ENCODE assay signal across 19 cellular contexts in the genomic region with DNA sequence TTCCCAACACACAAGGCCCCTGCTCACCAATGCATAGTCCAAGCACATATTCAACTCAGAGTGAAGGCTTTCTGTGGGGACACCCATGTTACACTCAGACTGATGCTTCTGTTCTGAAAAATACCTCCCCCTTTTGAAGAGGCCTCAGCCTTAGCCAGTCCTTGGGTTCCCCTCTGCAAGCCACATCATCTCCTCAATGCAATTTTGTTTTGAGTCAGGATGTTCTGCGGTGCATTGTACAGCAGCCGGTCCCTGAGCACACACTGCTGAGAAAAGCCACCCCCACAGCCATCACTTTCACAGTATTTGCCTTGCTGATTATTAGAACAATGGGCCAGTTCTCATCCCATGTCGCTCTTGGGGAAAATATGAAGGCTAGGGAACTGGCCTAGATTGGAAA.
DNase-seq lines count a peak whose midpoint lies in the region; ATAC-seq, FAIRE-seq and TF ChIP-seq lines count a peak whose summit lies in the region.
"Had no signal": no experiment of that assay in that cellular context is flagged by ENCODE, and none has a peak within 500 bp of the region (broad histone marks: within the 10 kb centered on the region; RNA-seq: fewer than 3 reads in every experiment).

No MANE protein-coding gene starts in this region.

- no peak for TF ChIP-seq CTCF in GM12878 (IDR thresholded peaks at IDR 0.05 in 2 of 3, conservative IDR thresholded peaks at IDR 0.05 in 1 of 3; ENCODE audit: control insufficient read depth in 2 of 3, extremely low read depth in 1 of 3, insufficient read depth in 1 of 3, low read depth in 3 of 3, low read length in 3 of 3)
- TF ChIP-seq CTCF in right lobe of liver (IDR thresholded peaks at IDR 0.05): no peak
- TF ChIP-seq CTCF in omental fat pad (IDR thresholded peaks at IDR 0.05): no peak

- no peaks in the 10 kb centered on the region; the same call in 2 of the 3 replicates for H3K9me3 ChIP-seq in GM12878 (replicated peaks; ENCODE audit: control insufficient read depth, insufficient read depth, low read length)
- H3K9me3 ChIP-seq in right lobe of liver: no peaks in the 10 kb centered on the region
- H3K9me3 ChIP-seq: BLaER1 treated with 17β-estradiol and CSF1 and Interleukin-3, amounts not matched to agents 10 nM and 100 nM; testis had no signal

- no peak overlapping the region for H2AFZ ChIP-seq in GM12878 (ENCODE audit: control insufficient read depth, low read depth, low read length)

- H3K9ac ChIP-seq in GM12878 (ENCODE audit: control insufficient read depth, insufficient read depth, low read length): no peak overlapping the region
- H3K9ac ChIP-seq: BLaER1 treated with 17β-estradiol and CSF1 and Interleukin-3, amounts not matched to agents 10 nM and 100 nM had no signal

- H3K27ac ChIP-seq in GM12878 (ENCODE audit: control insufficient read depth, insufficient read depth) (no peak overlapping the region), right lobe of liver (no peak overlapping the region)
- H3K27ac ChIP-seq: BLaER1 treated with 17β-estradiol and CSF1 and Interleukin-3, amounts not matched to agents 10 nM and 100 nM; testis had no signal

- intact Hi-C loops in GM12878 (cut with micrococcal nuclease; ENCODE audit: unreplicated experiment): no loop called here
- intact Hi-C loops in right lobe of liver (cut with DNase I): no loop called here

- POLR2A ChIA-PET in GM12878 (lab: Charles Lee): no interaction called here

- SMC1A ChIA-PET in GM12878 (lab: Charles Lee; ENCODE audit: uncharacterized antibody, unreplicated experiment): no interaction called here

- WGBS in GM12878 (ENCODE audit: insufficient coverage, insufficient replicate concordance, low lambda C conversion rate, missing lambda C conversion rate): 4% methylated on average over 3 of the region's 3 CpGs
- 80% methylated on average over 2 of the region's 3 CpGs for WGBS in right lobe of liver (ENCODE audit: insufficient coverage, low coverage, low lambda C conversion rate, missing lambda C conversion rate)

- CTCF ChIA-PET in GM12878 (lab: Yijun Ruan, JAX): no interaction called here

- no peak for TF ChIP-seq EP300 in GM12878 (IDR thresholded peaks at IDR 0.05; ENCODE audit: borderline replicate concordance in 1 of 2, control insufficient read depth in 1 of 2, low read depth in 2 of 2, low read length in 2 of 2)

- DNase-seq in GM12878 (ENCODE audit: low read depth, low spot score) (peak; percentile 12), right lobe of liver (no peak), omental fat pad (ENCODE audit: low spot score) (no peak), NOMO-1 treated with dmso at 0.1 percent for 144 hours (lab: John Stamatoyannopoulos, UW; ENCODE audit: unreplicated experiment) (no peak)
- DNase-seq: activated CD4-positive, alpha-beta T cell treated with anti-CD3 and anti-CD28 coated beads, Interleukin-2, amount 50 U/mL, for 1 hour; amniotic stem cell; cerebellar nuclear complex; DMS153; nephron progenitor cell; retina; SHP77; T1000; testis had no signal

- H3K4me2 ChIP-seq in GM12878 (ENCODE audit: control insufficient read depth, insufficient read depth): no peak overlapping the region
- H3K4me2 ChIP-seq: BLaER1 treated with 17β-estradiol and CSF1 and Interleukin-3, amounts not matched to agents 10 nM and 100 nM had no signal

- H3K27me3 ChIP-seq in GM12878 (replicated peaks in 1 of 2; ENCODE audit: control insufficient read depth in 2 of 2, insufficient read depth in 2 of 2, low read length in 1 of 2) (no peaks in the 10 kb centered on the region), right lobe of liver (no peaks in the 10 kb centered on the region)
- H3K27me3 ChIP-seq: BLaER1 treated with 17β-estradiol and CSF1 and Interleukin-3, amounts not matched to agents 10 nM and 100 nM; testis had no signal

- no peak for TF ChIP-seq RAD21 in GM12878 (IDR thresholded peaks at IDR 0.05; ENCODE audit: insufficient read depth, low read depth, low read length)

- H3K4me3 ChIP-seq in GM12878 (no peak overlapping the region), right lobe of liver (no peak overlapping the region)
- H3K4me3 ChIP-seq: BLaER1 treated with 17β-estradiol and CSF1 and Interleukin-3, amounts not matched to agents 10 nM and 100 nM; testis had no signal

- H3K4me1 ChIP-seq in GM12878 (ENCODE audit: control insufficient read depth, insufficient read depth, low read length): no peaks in the 10 kb centered on the region
- H3K4me1 ChIP-seq in right lobe of liver: no peaks in the 10 kb centered on the region
- H3K4me1 ChIP-seq: testis had no signal

- in situ Hi-C loops in GM12878 (cut with MboI): no loop called here

- ATAC-seq in GM18858 (IDR thresholded peaks at IDR 0.05; ENCODE audit: unreplicated experiment) (peak; percentile 69), GM21390 (IDR thresholded peaks at IDR 0.05; ENCODE audit: unreplicated experiment) (peak; percentile 83), HG02981 (IDR thresholded peaks at IDR 0.05; ENCODE audit: unreplicated experiment) (peak; percentile 63), GM12878 (peak; percentile 84), right lobe of liver (no peak), omental fat pad (ENCODE audit: low FRiP score) (no peak)

- H3K79me2 ChIP-seq in GM12878 (ENCODE audit: control insufficient read depth, insufficient read depth, low read length): no peaks in the 10 kb centered on the region

- BruUV-seq in GM12878 (replicated peaks; lab: Mats Ljungman, UMichigan): no TSS peak

- no peaks in the 10 kb centered on the region for H3K36me3 ChIP-seq in GM12878 (ENCODE audit: control insufficient read depth in 2 of 2, insufficient read depth in 2 of 2, low read length in 1 of 2)
- no peaks in the 10 kb centered on the region for H3K36me3 ChIP-seq in right lobe of liver
- H3K36me3 ChIP-seq: BLaER1 treated with 17β-estradiol and CSF1 and Interleukin-3, amounts not matched to agents 10 nM and 100 nM had no signal

- no peak for FAIRE-seq in GM12878 (lab: Jason Lieb, UNC)
- FAIRE-seq: endothelial cell of umbilical vein, HTR-8/SVneo had no signal

- H4K20me1 ChIP-seq in GM12878 (ENCODE audit: control insufficient read depth, insufficient read depth): no peaks in the 10 kb centered on the region
- H4K20me1 ChIP-seq: BLaER1 treated with 17β-estradiol and CSF1 and Interleukin-3, amounts not matched to agents 10 nM and 100 nM had no signal

- no peak for TF ChIP-seq POLR2A in GM12878 (IDR thresholded peaks at IDR 0.05; ENCODE audit: low read depth, low read length)
- no peak for TF ChIP-seq POLR2A in right lobe of liver (IDR thresholded peaks at IDR 0.05)

- RAD21 ChIA-PET in GM12878 (lab: Charles Lee; ENCODE audit: unreplicated experiment): no interaction called here

TF ChIP-seq in GM12878, 131 proteins besides CTCF, POLR2A, EP300 and RAD21 (continues in another document):
- no peak for TF ChIP-seq SPI1 (IDR thresholded peaks at IDR 0.05; ENCODE audit: borderline replicate concordance, insufficient read depth, low read depth, low read length)
- TF ChIP-seq, protein P1, sequence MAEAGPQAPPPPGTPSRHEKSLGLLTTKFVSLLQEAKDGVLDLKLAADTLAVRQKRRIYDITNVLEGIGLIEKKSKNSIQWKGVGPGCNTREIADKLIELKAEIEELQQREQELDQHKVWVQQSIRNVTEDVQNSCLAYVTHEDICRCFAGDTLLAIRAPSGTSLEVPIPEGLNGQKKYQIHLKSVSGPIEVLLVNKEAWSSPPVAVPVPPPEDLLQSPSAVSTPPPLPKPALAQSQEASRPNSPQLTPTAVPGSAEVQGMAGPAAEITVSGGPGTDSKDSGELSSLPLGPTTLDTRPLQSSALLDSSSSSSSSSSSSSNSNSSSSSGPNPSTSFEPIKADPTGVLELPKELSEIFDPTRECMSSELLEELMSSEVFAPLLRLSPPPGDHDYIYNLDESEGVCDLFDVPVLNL (IDR thresholded peaks at IDR 0.05; ENCODE audit: low read depth, low read length): no peak
- TF ChIP-seq, protein P2, sequence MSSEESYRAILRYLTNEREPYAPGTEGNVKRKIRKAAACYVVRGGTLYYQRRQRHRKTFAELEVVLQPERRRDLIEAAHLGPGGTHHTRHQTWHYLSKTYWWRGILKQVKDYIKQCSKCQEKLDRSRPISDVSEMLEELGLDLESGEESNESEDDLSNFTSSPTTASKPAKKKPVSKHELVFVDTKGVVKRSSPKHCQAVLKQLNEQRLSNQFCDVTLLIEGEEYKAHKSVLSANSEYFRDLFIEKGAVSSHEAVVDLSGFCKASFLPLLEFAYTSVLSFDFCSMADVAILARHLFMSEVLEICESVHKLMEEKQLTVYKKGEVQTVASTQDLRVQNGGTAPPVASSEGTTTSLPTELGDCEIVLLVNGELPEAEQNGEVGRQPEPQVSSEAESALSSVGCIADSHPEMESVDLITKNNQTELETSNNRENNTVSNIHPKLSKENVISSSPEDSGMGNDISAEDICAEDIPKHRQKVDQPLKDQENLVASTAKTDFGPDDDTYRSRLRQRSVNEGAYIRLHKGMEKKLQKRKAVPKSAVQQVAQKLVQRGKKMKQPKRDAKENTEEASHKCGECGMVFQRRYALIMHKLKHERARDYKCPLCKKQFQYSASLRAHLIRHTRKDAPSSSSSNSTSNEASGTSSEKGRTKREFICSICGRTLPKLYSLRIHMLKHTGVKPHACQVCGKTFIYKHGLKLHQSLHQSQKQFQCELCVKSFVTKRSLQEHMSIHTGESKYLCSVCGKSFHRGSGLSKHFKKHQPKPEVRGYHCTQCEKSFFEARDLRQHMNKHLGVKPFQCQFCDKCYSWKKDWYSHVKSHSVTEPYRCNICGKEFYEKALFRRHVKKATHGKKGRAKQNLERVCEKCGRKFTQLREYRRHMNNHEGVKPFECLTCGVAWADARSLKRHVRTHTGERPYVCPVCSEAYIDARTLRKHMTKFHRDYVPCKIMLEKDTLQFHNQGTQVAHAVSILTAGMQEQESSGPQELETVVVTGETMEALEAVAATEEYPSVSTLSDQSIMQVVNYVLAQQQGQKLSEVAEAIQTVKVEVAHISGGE (CRISPR knock-in tag; IDR thresholded peaks at IDR 0.05): no peak
- peak; percentile 40; the same call in 1 of the 2 replicates for TF ChIP-seq IRF4 (IDR thresholded peaks at IDR 0.05; ENCODE audit: low read depth, low read length)
- no peak for TF ChIP-seq KDM1A (IDR thresholded peaks at IDR 0.05; ENCODE audit: borderline replicate concordance)
- TF ChIP-seq JUNB (IDR thresholded peaks at IDR 0.05): peak; percentile 55
- TF ChIP-seq, protein P3, sequence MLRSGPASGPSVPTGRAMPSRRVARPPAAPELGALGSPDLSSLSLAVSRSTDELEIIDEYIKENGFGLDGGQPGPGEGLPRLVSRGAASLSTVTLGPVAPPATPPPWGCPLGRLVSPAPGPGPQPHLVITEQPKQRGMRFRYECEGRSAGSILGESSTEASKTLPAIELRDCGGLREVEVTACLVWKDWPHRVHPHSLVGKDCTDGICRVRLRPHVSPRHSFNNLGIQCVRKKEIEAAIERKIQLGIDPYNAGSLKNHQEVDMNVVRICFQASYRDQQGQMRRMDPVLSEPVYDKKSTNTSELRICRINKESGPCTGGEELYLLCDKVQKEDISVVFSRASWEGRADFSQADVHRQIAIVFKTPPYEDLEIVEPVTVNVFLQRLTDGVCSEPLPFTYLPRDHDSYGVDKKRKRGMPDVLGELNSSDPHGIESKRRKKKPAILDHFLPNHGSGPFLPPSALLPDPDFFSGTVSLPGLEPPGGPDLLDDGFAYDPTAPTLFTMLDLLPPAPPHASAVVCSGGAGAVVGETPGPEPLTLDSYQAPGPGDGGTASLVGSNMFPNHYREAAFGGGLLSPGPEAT (IDR thresholded peaks at IDR 0.05; ENCODE audit: low read depth): no peak
- peak; percentile 65 for TF ChIP-seq RUNX3 (IDR thresholded peaks at IDR 0.05; ENCODE audit: low read length)

Comparison
In these comparisons a context has a peak if more than half of its experiments do, and no peak if none do; other contexts are left out.
1. ATAC-seq: peak in GM18858 (single experiment), GM21390 (single experiment), HG02981 (single experiment) and GM12878 (single experiment); none in right lobe of liver (0 of 4) and omental fat pad (single experiment).